ENCODE assay signal across 12 cellular contexts in genomic region chr17:51035436-51035835, GRCh38.
DNase-seq lines count a peak whose midpoint lies in the region; ATAC-seq and TF ChIP-seq lines count a peak whose summit lies in the region.
"Had no signal": no experiment of that assay in that cellular context is flagged by ENCODE, and none has a peak within 500 bp of the region (broad histone marks: within the 10 kb centered on the region; RNA-seq: fewer than 3 reads in every experiment).

No MANE protein-coding gene starts in this region.

- no peak overlapping the region for H3K4me3 Mint-ChIP-seq in activated CD8-positive, alpha-beta memory T cell treated with anti-CD3 and anti-CD28 coated beads, Interleukin-2, amount 10 ng/mL, durations not matched to agents 7 days and 5 days
- H3K4me3 Mint-ChIP-seq: activated naive CD8-positive, alpha-beta T cell treated with anti-CD3 and anti-CD28 coated beads, Interleukin-2, amount 10 ng/mL, durations not matched to agents 7 days and 5 days; immature natural killer cell had no signal

- TF ChIP-seq POLR2A in GM18505 (IDR thresholded peaks at IDR 0.05; ENCODE audit: borderline replicate concordance, extremely low read depth, insufficient read depth, insufficient read length): no peak

- peak overlapping the region; percentile 66 for H3K27ac ChIP-seq in cingulate gyrus (ENCODE audit: low read depth, low read length)
- H3K27ac ChIP-seq: KMS-11, SJCRH30 had no signal

- peaks cover 4% of the 10 kb centered on the region for H3K36me3 Mint-ChIP-seq in activated CD8-positive, alpha-beta memory T cell treated with anti-CD3 and anti-CD28 coated beads, Interleukin-2, amount 10 ng/mL, durations not matched to agents 7 days and 5 days

- no peaks in the 10 kb centered on the region for H3K9me3 Mint-ChIP-seq in activated CD8-positive, alpha-beta memory T cell treated with anti-CD3 and anti-CD28 coated beads, Interleukin-2, amount 10 ng/mL, durations not matched to agents 7 days and 5 days (ENCODE audit: low read depth)
- H3K9me3 Mint-ChIP-seq: activated naive CD8-positive, alpha-beta T cell treated with anti-CD3 and anti-CD28 coated beads, Interleukin-2, amount 10 ng/mL, durations not matched to agents 7 days and 5 days; immature natural killer cell had no signal

- H3K4me1 Mint-ChIP-seq in activated CD8-positive, alpha-beta memory T cell treated with anti-CD3 and anti-CD28 coated beads, Interleukin-2, amount 10 ng/mL, durations not matched to agents 7 days and 5 days: peaks cover 5% of the 10 kb centered on the region

- in situ Hi-C loops in KBM-7 (cut with MboI; ENCODE audit: low pct_unique_long_range_greater_than_20kb, low sequenced_read_pairs): no loop called here

- CTCF ChIA-PET in activated CD8-positive, alpha-beta memory T cell treated with anti-CD3 and anti-CD28 coated beads, Interleukin-2, amount 10 ng/mL, durations not matched to agents 7 days and 5 days (lab: Charles Lee): interaction anchor here (1.1 to 1.4 kb wide), 3 partner anchors 11 to 183 kb away, joined by 3 read pairs; no protein-coding TSS in a partner anchor

- peak; percentile 15 to 22 for DNase-seq in AML-193 (lab: John Stamatoyannopoulos, UW)
- DNase-seq in KBM-7: peak; percentile 31
- DNase-seq in middle frontal gyrus (ENCODE audit: extremely low spot score, low spot score): peak; percentile 44
- DNase-seq in activated CD8-positive, alpha-beta memory T cell treated with anti-CD3 and anti-CD28 coated beads, Interleukin-2, amount 10 ng/mL, durations not matched to agents 7 days and 5 days: no peak
- DNase-seq: activated naive CD8-positive, alpha-beta T cell treated with anti-CD3 and anti-CD28 coated beads, Interleukin-2, amount 10 ng/mL, durations not matched to agents 7 days and 5 days; immature natural killer cell; SJCRH30 had no signal

- H3K27ac Mint-ChIP-seq in activated CD8-positive, alpha-beta memory T cell treated with anti-CD3 and anti-CD28 coated beads, Interleukin-2, amount 10 ng/mL, durations not matched to agents 7 days and 5 days: no peak overlapping the region
- H3K27ac Mint-ChIP-seq: activated naive CD8-positive, alpha-beta T cell treated with anti-CD3 and anti-CD28 coated beads, Interleukin-2, amount 10 ng/mL, durations not matched to agents 7 days and 5 days had no signal

- ATAC-seq in activated CD8-positive, alpha-beta memory T cell treated with anti-CD3 and anti-CD28 coated beads, Interleukin-2, amount 10 ng/mL, durations not matched to agents 7 days and 5 days: no peak
- no peak for ATAC-seq in GM18867 (IDR thresholded peaks at IDR 0.05; ENCODE audit: unreplicated experiment)
- no peak for ATAC-seq in GM21447 (IDR thresholded peaks at IDR 0.05; ENCODE audit: unreplicated experiment)
- ATAC-seq in GM18505 (IDR thresholded peaks at IDR 0.05; ENCODE audit: unreplicated experiment): no peak

- no peaks in the 10 kb centered on the region for H3K27me3 Mint-ChIP-seq in activated CD8-positive, alpha-beta memory T cell treated with anti-CD3 and anti-CD28 coated beads, Interleukin-2, amount 10 ng/mL, durations not matched to agents 7 days and 5 days
- H3K27me3 Mint-ChIP-seq: activated naive CD8-positive, alpha-beta T cell treated with anti-CD3 and anti-CD28 coated beads, Interleukin-2, amount 10 ng/mL, durations not matched to agents 7 days and 5 days had no signal
